Comparison of ENCODE assay signal across 1 cellular context in the genomic region with DNA sequence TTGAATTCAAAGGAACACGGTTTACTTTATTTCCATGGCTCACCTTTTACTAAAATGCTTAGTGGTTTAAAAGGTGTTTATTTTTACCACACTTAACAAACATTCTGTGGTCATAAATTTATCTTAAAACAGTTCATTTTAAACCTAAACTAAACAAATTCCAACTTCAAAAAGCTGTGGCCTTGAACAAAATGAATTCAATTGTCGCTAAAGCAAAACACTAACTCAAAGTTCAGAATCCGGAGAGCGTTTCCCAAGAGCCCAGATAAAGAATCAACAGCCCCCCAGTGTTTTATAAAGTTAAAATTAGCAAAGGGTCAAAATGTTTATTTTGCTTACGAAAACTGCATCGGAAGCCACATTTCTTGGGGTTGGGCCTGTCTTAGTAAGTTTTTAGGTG.
TF ChIP-seq lines count a peak whose summit lies in the region.

No MANE protein-coding gene starts in this region.

TF ChIP-seq in H1, 55 proteins besides CTCF, POLR2A, EP300 and RAD21:
- TF ChIP-seq SUZ12 (IDR thresholded peaks at IDR 0.05; ENCODE audit: low read length) (no peak), BRCA1 (IDR thresholded peaks at IDR 0.05; ENCODE audit: low read depth, low read length) (no peak), TAF7 (optimal IDR thresholded peaks at IDR 0.05; ENCODE audit: borderline replicate concordance, low read depth, low read length) (no peak), PHF8 (conservative IDR thresholded peaks at IDR 0.05; ENCODE audit: low read depth, low read length) (no peak), FOSL1 (IDR thresholded peaks at IDR 0.05; ENCODE audit: insufficient read depth, low read depth, low read length) (no peak), KDM5A (IDR thresholded peaks at IDR 0.05; ENCODE audit: low read length) (no peak), SP1 (IDR thresholded peaks at IDR 0.05; ENCODE audit: low read depth, low read length) (no peak), SP4 (IDR thresholded peaks at IDR 0.05; ENCODE audit: low read length) (no peak), BACH1 (IDR thresholded peaks at IDR 0.05; ENCODE audit: low read length) (no peak), CEBPB (IDR thresholded peaks at IDR 0.05; ENCODE audit: low read depth, low read length) (no peak), HDAC6 (IDR thresholded peaks at IDR 0.05; ENCODE audit: low read depth, low read length) (no peak)
- TF ChIP-seq, protein P1, sequence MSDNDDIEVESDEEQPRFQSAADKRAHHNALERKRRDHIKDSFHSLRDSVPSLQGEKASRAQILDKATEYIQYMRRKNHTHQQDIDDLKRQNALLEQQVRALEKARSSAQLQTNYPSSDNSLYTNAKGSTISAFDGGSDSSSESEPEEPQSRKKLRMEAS (IDR thresholded peaks at IDR 0.05): no peak
